Comparison of ENCODE assay signal across 12 cellular contexts in genomic region chr19:35613574-35613973, GRCh38. TPM values are rescaled to one million over a fixed set of nuclear protein-coding genes. Genes with fewer than 3 reads are reported as not detected.
DNase-seq lines count a peak whose midpoint lies in the region; ATAC-seq, FAIRE-seq and TF ChIP-seq lines count a peak whose summit lies in the region.
"Had no signal": no experiment of that assay in that cellular context is flagged by ENCODE, and none has a peak within 500 bp of the region (broad histone marks: within the 10 kb centered on the region; RNA-seq: fewer than 3 reads in every experiment).

No MANE protein-coding gene starts in this region.

- no peaks in the 10 kb centered on the region for H3K9me1 ChIP-seq in K562 (ENCODE audit: control insufficient read depth, insufficient read depth, low read length)

- H3K4me3 Mint-ChIP-seq in T-helper 2 cell treated with Interferon-gamma antibody and Interleukin-4, amounts not matched to agents 5 μg/mL and 100 μg/mL, for 36 hours: peak overlapping the region; percentile 88

- ATAC-seq in K562 (no peak), HG02970 (IDR thresholded peaks at IDR 0.05; ENCODE audit: low FRiP score, unreplicated experiment) (no peak)

- peaks cover 20% of the 10 kb centered on the region for H3K4me1 Mint-ChIP-seq in T-helper 2 cell treated with Interferon-gamma antibody and Interleukin-4, amounts not matched to agents 5 μg/mL and 100 μg/mL, for 36 hours (ENCODE audit: low read depth)

- peak overlapping the region; percentile 98 for H3K4me2 ChIP-seq in K562 (ENCODE audit: insufficient read depth, low read length)

- TF ChIP-seq EP300 in K562 (IDR thresholded peaks at IDR 0.05; ENCODE audit: low read length): no peak

- no TSS peak for BruUV-seq in K562 (replicated peaks; lab: Mats Ljungman, UMichigan)

- H3K79me2 ChIP-seq in K562 (ENCODE audit: control insufficient read depth, insufficient read depth, low read length): peaks cover 7% of the 10 kb centered on the region

- no peak overlapping the region for H3K27ac ChIP-seq in K562 (ENCODE audit: extremely low read depth, low read depth, low read length)

- H4K20me1 ChIP-seq in K562 (replicated peaks; ENCODE audit: control insufficient read depth, insufficient read depth, low read length): no peaks in the 10 kb centered on the region

- TF ChIP-seq RAD21 in K562 (CRISPR knock-in tag; conservative IDR thresholded peaks at IDR 0.05 in 1 of 2, IDR thresholded peaks at IDR 0.05 in 1 of 2): no peak

- in situ Hi-C loops in K562 (cut with MboI) (no loop called here), GM13976 (cut with MboI; ENCODE audit: low sequenced_read_pairs, unreplicated experiment) (no loop called here)

- H3K27me3 Mint-ChIP-seq in T-helper 2 cell treated with Interferon-gamma antibody and Interleukin-4, amounts not matched to agents 5 μg/mL and 100 μg/mL, for 36 hours (ENCODE audit: low read depth): no peaks in the 10 kb centered on the region

- H3K36me3 ChIP-seq in K562 (ENCODE audit: control insufficient read depth, insufficient read depth, low read length): peaks cover 34% of the 10 kb centered on the region; the same call in 2 of the 3 replicates
- peaks cover 33% of the 10 kb centered on the region for H3K36me3 ChIP-seq in neuron (ENCODE audit: insufficient read depth, low read length)

- H2AFZ ChIP-seq in K562 (ENCODE audit: low read depth, low read length) (no peak overlapping the region), neuron (ENCODE audit: low read depth, low read length) (no peak overlapping the region)

- H3K27me3 ChIP-seq in K562 (ENCODE audit: control insufficient read depth in 2 of 2, insufficient read depth in 2 of 2, low read length in 2 of 2) (no peaks in the 10 kb centered on the region), neuron (ENCODE audit: insufficient read depth, low read length) (no peaks in the 10 kb centered on the region)

- peak overlapping the region; percentile 79 for H3K4me3 ChIP-seq in LNCaP clone FGC (ENCODE audit: low read depth, low read length)
- no peak overlapping the region; the same call in 1 of the 2 replicates for H3K4me3 ChIP-seq in K562
- H3K4me3 ChIP-seq in neuron (ENCODE audit: low read length): peak overlapping the region; percentile 95
- H3K4me3 ChIP-seq: mucosa of descending colon had no signal

- no peak for DNase-seq in T-helper 2 cell treated with Interferon-gamma antibody and Interleukin-4, amounts not matched to agents 5 μg/mL and 100 μg/mL, for 36 hours (ENCODE audit: low spot score)
- DNase-seq in T-helper 2 cell: no peak
- DNase-seq in LNCaP clone FGC (ENCODE audit: low read depth): no peak
- no peak for DNase-seq in K562 (ENCODE audit: extremely low read depth in 1 of 4, low spot score in 3 of 4)
- DNase-seq in cerebellar cortex (ENCODE audit: low spot score): no peak
- no peak for DNase-seq in GM13976 (ENCODE audit: low spot score)
- DNase-seq: amniotic stem cell, GDM1 had no signal

- H3K4me1 ChIP-seq in K562 (replicated peaks in 1 of 2; ENCODE audit: control insufficient read depth in 2 of 2, insufficient read depth in 2 of 2, low read length in 2 of 2) (peaks cover 7 to 32% of the 10 kb centered on the region in 2 experiments; a peak in 3 of 5 replicates), neuron (ENCODE audit: insufficient read depth, low read length) (no peaks in the 10 kb centered on the region)

- CTCF ChIA-PET in K562 (lab: Yijun Ruan, JAX; ENCODE audit: low intra/inter-chr PET ratio): interaction anchor here (0.6 kb wide), 1 partner anchor 537 kb away, joined by 3 read pairs; no protein-coding TSS in a partner anchor

- no peak for TF ChIP-seq POLR2A in K562 (conservative IDR thresholded peaks at IDR 0.05)

- intact Hi-C loops in K562 (cut with micrococcal nuclease): no loop called here

- peaks cover 4% of the 10 kb centered on the region for H3K9me3 Mint-ChIP-seq in T-helper 2 cell treated with Interferon-gamma antibody and Interleukin-4, amounts not matched to agents 5 μg/mL and 100 μg/mL, for 36 hours

- H3K9ac ChIP-seq in K562 (ENCODE audit: insufficient read depth in 1 of 2, low read depth in 2 of 2, low read length in 2 of 2): peak overlapping the region; percentile 97; a peak in 1 of 4 replicates

- H3K27ac Mint-ChIP-seq in T-helper 2 cell treated with Interferon-gamma antibody and Interleukin-4, amounts not matched to agents 5 μg/mL and 100 μg/mL, for 36 hours: peak overlapping the region; percentile 94

- FAIRE-seq in K562 (lab: Jason Lieb, UNC): no peak

- H3K36me3 Mint-ChIP-seq in T-helper 2 cell treated with Interferon-gamma antibody and Interleukin-4, amounts not matched to agents 5 μg/mL and 100 μg/mL, for 36 hours (ENCODE audit: low read depth): peaks cover 13% of the 10 kb centered on the region

- WGBS in K562 (ENCODE audit: insufficient coverage, low coverage, missing lambda C conversion rate): 67% methylated on average over 1 of the region's 1 CpG

- H3K9me3 ChIP-seq in K562 (replicated peaks; ENCODE audit: control insufficient read depth, insufficient read depth, low read depth, low read length) (no peaks in the 10 kb centered on the region), neuron (ENCODE audit: low read length) (no peaks in the 10 kb centered on the region)

- POLR2A ChIA-PET in K562 (lab: Yijun Ruan, JAX): interaction anchor here (0.5 to 1.8 kb wide), 7 partner anchors 10 to 319 kb away, joined by 3 to 7 read pairs (median 4); partner anchors contain the start of genes COX6B1 and ETV2

- TF ChIP-seq CTCF in LNCaP clone FGC (IDR thresholded peaks at IDR 0.05; ENCODE audit: control insufficient read depth, extremely low read depth, insufficient read depth): no peak
- no peak for TF ChIP-seq CTCF in K562 (IDR thresholded peaks at IDR 0.05 in 2 of 3, conservative IDR thresholded peaks at IDR 0.05 in 1 of 3; ENCODE audit: insufficient read depth in 2 of 3, low read depth in 1 of 3, low read length in 3 of 3)
- TF ChIP-seq CTCF in GM13976 (IDR thresholded peaks at IDR 0.05; ENCODE audit: borderline replicate concordance, control extremely low read depth, extremely low read depth, insufficient read depth, missing control alignments): no peak

RNA-seq across cellular contexts. Expression of gene HAUS5, which starts 1.0 kb away (rescaled TPM):
- total RNA-seq in K562 (2011; cell fraction: chromatin; rRNA removed; ENCODE audit: low replicate concordance): 51.5 and 132 TPM in 2 replicates
- total RNA-seq in K562 (2011; cell fraction: nucleolus; rRNA removed): 81.6 and 90.9 TPM in 2 replicates
- total RNA-seq in K562 (2011; cell fraction: nucleoplasm; rRNA removed): 63.4 TPM in 2 replicates
- total RNA-seq in K562 (2014; rRNA removed) (34.1 and 42.5 TPM in 2 replicates), K562 (2014; rRNA removed; fragmentation: Illumina TruSeq; extraction: Trizol) (9.0 and 10.9 TPM in 2 replicates), K562 (2015; rRNA removed; fragmentation: Illumina TruSeq; extraction: Trizol) (11.3 and 12.1 TPM in 2 replicates), K562 (2021) (38.1 and 41.3 TPM in 2 replicates)
- polyA plus RNA-seq in K562 (2011; rRNA removed) (14.2 and 19.9 TPM in 2 replicates), K562 (2014; fragmentation: Illumina TruSeq; extraction: Trizol) (14.8 and 20.5 TPM in 2 replicates), K562 (2014; fragmentation: Nextera tagmentation; extraction: Ambion mirVana) (1 to 10 TPM; 3.5 to 4.1 TPM), K562 (2014; rRNA removed) (37.8 and 38.3 TPM in 2 replicates)
- polyA plus RNA-seq in K562 (2011; cell fraction: cytosol; rRNA removed): 12.2 and 17.1 TPM in 2 replicates
- polyA plus RNA-seq in K562 (2011; cell fraction: nucleus; rRNA removed): 161 and 209 TPM in 2 replicates
- 23.5 and 33.1 TPM in 2 replicates for polyA plus RNA-seq in K562 (2012)
- 3.4 and 5.9 TPM in 2 replicates for polyA minus RNA-seq in K562 (2011; rRNA and poly(A)+ RNA removed)
- polyA minus RNA-seq in K562 (2011; cell fraction: cytosol; rRNA and poly(A)+ RNA removed): 7.5 and 8.7 TPM in 2 replicates
- polyA minus RNA-seq in K562 (2011; cell fraction: nucleus; rRNA and poly(A)+ RNA removed): 20.7 and 21.9 TPM in 2 replicates

RNA-seq across cellular contexts. Expression of gene RBM42, which starts 15.3 kb away (rescaled TPM):
- 12.1 and 19.6 TPM in 2 replicates for total RNA-seq in K562 (2011; cell fraction: chromatin; rRNA removed; ENCODE audit: low replicate concordance)
- 19.0 and 21.1 TPM in 2 replicates for total RNA-seq in K562 (2011; cell fraction: nucleolus; rRNA removed)
- total RNA-seq in K562 (2011; cell fraction: nucleoplasm; rRNA removed): 19.6 and 26.1 TPM in 2 replicates
- 132 and 171 TPM in 2 replicates for total RNA-seq in K562 (2014; rRNA removed)
- 12.7 and 20.7 TPM in 2 replicates for total RNA-seq in K562 (2014; rRNA removed; fragmentation: Illumina TruSeq; extraction: Trizol)
- 46.4 and 51.5 TPM in 2 replicates for total RNA-seq in K562 (2015; rRNA removed; fragmentation: Illumina TruSeq; extraction: Trizol)
- 145 and 149 TPM in 2 replicates for total RNA-seq in K562 (2021)
- polyA plus RNA-seq in K562 (2011; rRNA removed): 31.8 and 46.6 TPM in 2 replicates
- 50.1 and 125 TPM in 2 replicates for polyA plus RNA-seq in K562 (2011; cell fraction: cytosol; rRNA removed)
- 21.3 and 28.1 TPM in 2 replicates for polyA plus RNA-seq in K562 (2011; cell fraction: nucleus; rRNA removed)
- polyA plus RNA-seq in K562 (2012): 85.2 and 92.8 TPM in 2 replicates
- polyA plus RNA-seq in K562 (2014; fragmentation: Illumina TruSeq; extraction: Trizol): 32.4 and 69.0 TPM in 2 replicates
- polyA plus RNA-seq in K562 (2014; fragmentation: Nextera tagmentation; extraction: Ambion mirVana): 1 to 10 TPM; 5.7 to 8.2 TPM
- 96.7 and 123 TPM in 2 replicates for polyA plus RNA-seq in K562 (2014; rRNA removed)
- polyA minus RNA-seq in K562 (2011; rRNA and poly(A)+ RNA removed): 13.3 and 15.7 TPM in 2 replicates
- 37.6 and 41.4 TPM in 2 replicates for polyA minus RNA-seq in K562 (2011; cell fraction: cytosol; rRNA and poly(A)+ RNA removed)
- 4.6 and 7.0 TPM in 2 replicates for polyA minus RNA-seq in K562 (2011; cell fraction: nucleus; rRNA and poly(A)+ RNA removed)

RNA-seq across cellular contexts. Expression of gene PMIS2, which starts 27.6 kb away (rescaled TPM):
- total RNA-seq in K562 (2011; cell fraction: chromatin; rRNA removed; ENCODE audit: low replicate concordance): not detected in 2 replicates
- total RNA-seq in K562 (2011; cell fraction: nucleolus; rRNA removed): not detected in 2 replicates
- not detected in 2 replicates for total RNA-seq in K562 (2011; cell fraction: nucleoplasm; rRNA removed)
- total RNA-seq in K562 (2014; rRNA removed) (not detected in 2 replicates), K562 (2014; rRNA removed; fragmentation: Illumina TruSeq; extraction: Trizol) (not detected in 2 replicates), K562 (2015; rRNA removed; fragmentation: Illumina TruSeq; extraction: Trizol) (not detected in 2 replicates), K562 (2021) (not detected in 2 replicates)
- polyA plus RNA-seq in K562 (2011; rRNA removed) (not detected in 2 replicates), K562 (2014; fragmentation: Illumina TruSeq; extraction: Trizol) (not detected in 2 replicates), K562 (2014; fragmentation: Nextera tagmentation; extraction: Ambion mirVana) (not detected), K562 (2014; rRNA removed) (not detected in 2 replicates)
- polyA plus RNA-seq in K562 (2011; cell fraction: cytosol; rRNA removed): not detected in 2 replicates
- not detected in 2 replicates for polyA plus RNA-seq in K562 (2011; cell fraction: nucleus; rRNA removed)
- polyA plus RNA-seq in K562 (2012): not detected in 2 replicates
- not detected in 2 replicates for polyA minus RNA-seq in K562 (2011; rRNA and poly(A)+ RNA removed)
- polyA minus RNA-seq in K562 (2011; cell fraction: cytosol; rRNA and poly(A)+ RNA removed): not detected in 2 replicates
- polyA minus RNA-seq in K562 (2011; cell fraction: nucleus; rRNA and poly(A)+ RNA removed): not detected in 2 replicates
- total RNA-seq: mucosa of descending colon, skeletal muscle tissue had no signal

RNA-seq across cellular contexts. Expression of gene ETV2, which starts 28.0 kb away (rescaled TPM):
- total RNA-seq in K562 (2011; cell fraction: chromatin; rRNA removed; ENCODE audit: low replicate concordance): 0.97 TPM in 1 of 2 replicates, not detected in the other
- total RNA-seq in K562 (2011; cell fraction: nucleolus; rRNA removed): 1.3 and 1.7 TPM in 2 replicates
- 0.73 and 0.76 TPM in 2 replicates for total RNA-seq in K562 (2011; cell fraction: nucleoplasm; rRNA removed)
- 3.0 and 3.5 TPM in 2 replicates for total RNA-seq in K562 (2014; rRNA removed)
- total RNA-seq in K562 (2014; rRNA removed; fragmentation: Illumina TruSeq; extraction: Trizol): 0.11 TPM in 1 of 2 replicates, not detected in the other
- 0.57 and 1.2 TPM in 2 replicates for total RNA-seq in K562 (2015; rRNA removed; fragmentation: Illumina TruSeq; extraction: Trizol)
- 2.9 and 3.7 TPM in 2 replicates for total RNA-seq in K562 (2021)
- 0.22 and 0.33 TPM in 2 replicates for polyA plus RNA-seq in K562 (2011; rRNA removed)
- polyA plus RNA-seq in K562 (2011; cell fraction: cytosol; rRNA removed): 0.28 and 1.6 TPM in 2 replicates
- polyA plus RNA-seq in K562 (2011; cell fraction: nucleus; rRNA removed): 0.42 and 2.4 TPM in 2 replicates
- 2.7 TPM in 2 replicates for polyA plus RNA-seq in K562 (2012)
- polyA plus RNA-seq in K562 (2014; fragmentation: Illumina TruSeq; extraction: Trizol): 0.55 and 2.6 TPM in 2 replicates
- polyA plus RNA-seq in K562 (2014; fragmentation: Nextera tagmentation; extraction: Ambion mirVana): under 1 TPM; 0.11 to 0.13 TPM
- 2.4 and 2.6 TPM in 2 replicates for polyA plus RNA-seq in K562 (2014; rRNA removed)
- 0.14 TPM in 1 of 2 replicates, not detected in the other for polyA minus RNA-seq in K562 (2011; rRNA and poly(A)+ RNA removed)
- polyA minus RNA-seq in K562 (2011; cell fraction: cytosol; rRNA and poly(A)+ RNA removed): not detected in 2 replicates
- polyA minus RNA-seq in K562 (2011; cell fraction: nucleus; rRNA and poly(A)+ RNA removed): 0.94 and 1.1 TPM in 2 replicates

RNA-seq across cellular contexts. Expression of gene COX6B1, which starts 34.5 kb away (rescaled TPM):
- total RNA-seq in K562 (2011; cell fraction: chromatin; rRNA removed; ENCODE audit: low replicate concordance): 34.6 and 63.8 TPM in 2 replicates
- 128 and 147 TPM in 2 replicates for total RNA-seq in K562 (2011; cell fraction: nucleolus; rRNA removed)
- 127 and 158 TPM in 2 replicates for total RNA-seq in K562 (2011; cell fraction: nucleoplasm; rRNA removed)
- 777 and 1,094 TPM in 2 replicates for total RNA-seq in K562 (2014; rRNA removed)
- 1,091 and 1,219 TPM in 2 replicates for total RNA-seq in K562 (2014; rRNA removed; fragmentation: Illumina TruSeq; extraction: Trizol)
- 1,062 and 1,116 TPM in 2 replicates for total RNA-seq in K562 (2015; rRNA removed; fragmentation: Illumina TruSeq; extraction: Trizol)
- 826 and 961 TPM in 2 replicates for total RNA-seq in K562 (2021)
- polyA plus RNA-seq in K562 (2011; rRNA removed): 963 and 1,008 TPM in 2 replicates
- polyA plus RNA-seq in K562 (2011; cell fraction: cytosol; rRNA removed): 1,680 and 1,786 TPM in 2 replicates
- 429 and 540 TPM in 2 replicates for polyA plus RNA-seq in K562 (2011; cell fraction: nucleus; rRNA removed)
- 1,082 and 1,282 TPM in 2 replicates for polyA plus RNA-seq in K562 (2012)
- 1,441 and 1,704 TPM in 2 replicates for polyA plus RNA-seq in K562 (2014; fragmentation: Illumina TruSeq; extraction: Trizol)
- 1,000 to 10,000 TPM; 2,325 to 2,393 TPM for polyA plus RNA-seq in K562 (2014; fragmentation: Nextera tagmentation; extraction: Ambion mirVana)
- polyA plus RNA-seq in K562 (2014; rRNA removed): 1,426 and 1,451 TPM in 2 replicates
- polyA minus RNA-seq in K562 (2011; rRNA and poly(A)+ RNA removed): 681 and 736 TPM in 2 replicates
- polyA minus RNA-seq in K562 (2011; cell fraction: cytosol; rRNA and poly(A)+ RNA removed): 247 and 280 TPM in 2 replicates
- 57.8 and 131 TPM in 2 replicates for polyA minus RNA-seq in K562 (2011; cell fraction: nucleus; rRNA and poly(A)+ RNA removed)
